Comparison of ENCODE assay signal across 23 cellular contexts in the genomic region with DNA sequence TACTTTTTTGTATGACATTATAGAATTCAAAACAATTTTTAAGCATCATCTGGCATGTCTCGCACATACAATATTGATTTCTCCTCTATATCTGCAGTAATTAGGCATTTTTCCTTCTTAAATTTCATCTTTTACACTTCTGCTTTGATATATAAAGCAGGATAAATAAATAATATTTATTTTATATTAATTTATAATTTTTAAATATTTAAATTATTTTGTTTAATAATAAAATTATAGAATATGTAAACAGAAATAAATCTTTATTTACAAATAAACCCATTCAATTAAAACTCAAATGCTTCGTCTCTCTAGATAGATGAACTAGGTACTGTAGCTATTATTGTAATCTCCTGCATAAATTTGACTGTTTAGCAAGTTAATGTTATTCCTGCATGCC.
"Had no signal": no experiment of that assay in that cellular context is flagged by ENCODE, and none has a peak within 500 bp of the region (broad histone marks: within the 10 kb centered on the region; RNA-seq: fewer than 3 reads in every experiment).

No MANE protein-coding gene starts in this region.

- H3K9me3 ChIP-seq: colonic mucosa, suprapubic skin had no signal

- H3K27me3 Mint-ChIP-seq: activated CD4-positive, alpha-beta memory T cell treated with anti-CD3 and anti-CD28 coated beads, Interleukin-2, amount 10 ng/mL, durations not matched to agents 7 days and 5 days; activated CD4-positive, alpha-beta T cell treated with anti-CD3 and anti-CD28 coated beads, Interleukin-2, amount 10 ng/mL, durations not matched to agents 7 days and 5 days; naive B cell had no signal

- H3K4me3 ChIP-seq: colonic mucosa, dorsolateral prefrontal cortex, heart right ventricle, spleen, suprapubic skin, tibial artery had no signal

- H3K36me3 ChIP-seq: colonic mucosa, heart right ventricle, spleen, suprapubic skin, tibial artery had no signal

- H3K4me1 Mint-ChIP-seq: activated CD4-positive, alpha-beta memory T cell treated with anti-CD3 and anti-CD28 coated beads, Interleukin-2, amount 10 ng/mL, durations not matched to agents 7 days and 5 days; activated CD4-positive, alpha-beta T cell treated with anti-CD3 and anti-CD28 coated beads, Interleukin-2, amount 10 ng/mL, durations not matched to agents 7 days and 5 days; naive B cell had no signal

- H3K4me1 ChIP-seq: colonic mucosa, heart right ventricle, spleen, suprapubic skin, tibial artery had no signal

- H3K27me3 ChIP-seq: colonic mucosa, dorsolateral prefrontal cortex, heart right ventricle, spleen, suprapubic skin, tibial artery had no signal

- H3K27ac Mint-ChIP-seq: activated CD4-positive, alpha-beta memory T cell treated with anti-CD3 and anti-CD28 coated beads, Interleukin-2, amount 10 ng/mL, durations not matched to agents 7 days and 5 days; activated CD4-positive, alpha-beta T cell treated with anti-CD3 and anti-CD28 coated beads, Interleukin-2, amount 10 ng/mL, durations not matched to agents 7 days and 5 days; activated naive CD4-positive, alpha-beta T cell treated with anti-CD3 and anti-CD28 coated beads, Interleukin-2, amount 50 U/mL, for 72 hours; activated T-helper 2 cell treated with anti-CD3 and anti-CD28 coated beads, Interferon-gamma antibody, Interleukin-2, Interleukin-4, amounts not matched to agents 10 μg/mL and 5 μg/mL and 100 μg/mL, durations not matched to agents 14 hours and 24 hours and 36 hours; mesothelial cell of epicardium; naive B cell; T-helper 1 cell treated with Interleukin-12 subunit alpha and Interleukin-12 subunit beta and Interleukin-4 antibody, amounts not matched to agents 30 μg/mL and 1 μg/mL, for 36 hours had no signal

- H3K27ac ChIP-seq: colonic mucosa, dorsolateral prefrontal cortex, heart right ventricle, spleen, suprapubic skin, tibial artery had no signal

- DNase-seq: activated CD4-positive, alpha-beta memory T cell treated with anti-CD3 and anti-CD28 coated beads, Interleukin-2, amount 10 ng/mL, durations not matched to agents 7 days and 5 days; activated CD4-positive, alpha-beta T cell treated with anti-CD3 and anti-CD28 coated beads for 1 hour; activated CD4-positive, alpha-beta T cell treated with anti-CD3 and anti-CD28 coated beads, Interleukin-2, amount 10 ng/mL, durations not matched to agents 7 days and 5 days; activated CD8-positive, alpha-beta memory T cell treated with anti-CD3 and anti-CD28 coated beads, Interleukin-2, amount 50 U/mL, for 48 hours; activated T-cell treated with anti-CD3 and anti-CD28 coated beads, Interleukin-2, amount 50 U/mL, for 48 hours; colonic mucosa; effector memory CD4-positive, alpha-beta T cell; left colon; mammary epithelial cell; naive B cell; right cardiac atrium; spleen; stimulated activated naive CD4-positive, alpha-beta T cell; SW 1271; T-helper 9 cell; tibial artery had no signal

- H3K4me3 Mint-ChIP-seq: activated CD4-positive, alpha-beta memory T cell treated with anti-CD3 and anti-CD28 coated beads, Interleukin-2, amount 10 ng/mL, durations not matched to agents 7 days and 5 days; activated CD4-positive, alpha-beta T cell treated with anti-CD3 and anti-CD28 coated beads, Interleukin-2, amount 10 ng/mL, durations not matched to agents 7 days and 5 days; T-helper 1 cell treated with Interleukin-12 subunit alpha and Interleukin-12 subunit beta and Interleukin-4 antibody, amounts not matched to agents 30 μg/mL and 1 μg/mL, for 36 hours had no signal
